In the genomic region with DNA sequence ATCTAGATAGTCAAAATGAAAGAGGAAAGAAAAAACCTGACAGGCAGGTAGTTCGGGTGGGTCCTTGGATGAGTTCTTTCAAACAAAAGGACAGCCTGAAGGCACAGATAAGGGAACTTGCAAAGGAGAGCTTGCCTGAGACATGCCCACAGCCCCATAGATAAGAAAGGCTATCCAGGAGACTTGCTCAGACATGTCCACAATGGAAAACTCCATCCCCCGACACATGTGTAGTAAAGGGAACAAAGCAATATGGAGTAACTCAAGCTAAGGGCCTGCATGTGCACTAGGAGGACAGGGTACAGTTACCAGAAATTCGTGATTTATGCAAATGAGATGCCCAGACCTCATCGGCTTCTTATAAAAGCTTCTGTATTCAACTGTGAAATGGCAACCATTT, we compare ENCODE assay signal across 14 cellular contexts.
DNase-seq lines count a peak whose midpoint lies in the region; FAIRE-seq and TF ChIP-seq lines count a peak whose summit lies in the region.
"Had no signal": no experiment of that assay in that cellular context is flagged by ENCODE, and none has a peak within 500 bp of the region (broad histone marks: within the 10 kb centered on the region; RNA-seq: fewer than 3 reads in every experiment).

No MANE protein-coding gene starts in this region.

- 86 to 89% methylated on average over 4 of the region's 4 CpGs for WGBS in thyroid gland, 2 donors

- H3K27me3 ChIP-seq in bronchial epithelial cell (ENCODE audit: control insufficient read depth, insufficient read depth, low read length) (no peaks in the 10 kb centered on the region), thyroid gland (no peaks in the 10 kb centered on the region)
- H3K27me3 ChIP-seq: MG63, vagina had no signal

- H3K36me3 ChIP-seq in bronchial epithelial cell (ENCODE audit: control insufficient read depth, insufficient read depth, low read length), result no peaks in the 10 kb centered on the region
- H3K36me3 ChIP-seq in thyroid gland, result no peaks in the 10 kb centered on the region
- H3K36me3 ChIP-seq: MG63, vagina had no signal

- no peak for TF ChIP-seq CTCF in bronchial epithelial cell (IDR thresholded peaks at IDR 0.05; ENCODE audit: insufficient read depth, low read length, severe bottlenecking)
- TF ChIP-seq CTCF in thyroid gland (IDR thresholded peaks at IDR 0.05), result no peak

- no peak for TF ChIP-seq POLR2A in thyroid gland (IDR thresholded peaks at IDR 0.05)

- peak; percentile 23 for DNase-seq in NCI-H1105 treated with DMSO at 0.1 percent for 48 hours (lab: John Stamatoyannopoulos, UW)
- no peak for DNase-seq in NCI-H1105 (lab: John Stamatoyannopoulos, UW)
- peak; percentile 23 for DNase-seq in NCI-H510A treated with DMSO at 0.1 percent for 48 hours (lab: John Stamatoyannopoulos, UW)
- peak; percentile 92 for DNase-seq in bronchial epithelial cell (ENCODE audit: low read depth)
- peak; percentile 21 for DNase-seq in myocyte (ENCODE audit: low read depth)
- no peak for DNase-seq in stimulated activated CD4-positive, alpha-beta T cell treated with anti-CD3 and anti-CD28 coated beads, Interleukin-2, amount 100 ng/mL, for 48 hours
- DNase-seq in AG20443 (ENCODE audit: low spot score), result no peak
- DNase-seq in thyroid gland, result no peak
- DNase-seq: activated CD4-positive, CD25-positive, alpha-beta regulatory T cell; GOT3; head of caudate nucleus; MG63; RPMI8226 had no signal

- H3K4me3 ChIP-seq in bronchial epithelial cell (ENCODE audit: low read depth, low read length), result no peak overlapping the region
- no peak overlapping the region for H3K4me3 ChIP-seq in thyroid gland (replicated peaks in 1 of 3)
- H3K4me3 ChIP-seq: MG63, vagina had no signal

- no peak overlapping the region for H3K27ac ChIP-seq in thyroid gland
- H3K27ac ChIP-seq: vagina had no signal

- H3K9me3 ChIP-seq in thyroid gland, result no peaks in the 10 kb centered on the region
- H3K9me3 ChIP-seq: MG63, vagina had no signal

- intact Hi-C loops in thyroid gland (cut with DNase I), result no loop called here

- FAIRE-seq in bronchial epithelial cell (lab: Jason Lieb, UNC), result no peak

- peaks cover 5 to 7% of the 10 kb centered on the region in 2 donors for H3K4me1 ChIP-seq in thyroid gland
- H3K4me1 ChIP-seq: vagina had no signal

Comparison
In these comparisons a context has a peak if more than half of its experiments do, and no peak if none do; other contexts are left out.
1. DNase-seq: peak in NCI-H1105 treated with DMSO at 0.1 percent for 48 hours (single experiment), NCI-H510A treated with DMSO at 0.1 percent for 48 hours (single experiment), bronchial epithelial cell (single experiment) and myocyte (single experiment); none in NCI-H1105 (single experiment), stimulated activated CD4-positive, alpha-beta T cell treated with anti-CD3 and anti-CD28 coated beads, Interleukin-2, amount 100 ng/mL, for 48 hours (0 of 2), AG20443 (single experiment) and thyroid gland (0 of 2).